In the genomic region with DNA sequence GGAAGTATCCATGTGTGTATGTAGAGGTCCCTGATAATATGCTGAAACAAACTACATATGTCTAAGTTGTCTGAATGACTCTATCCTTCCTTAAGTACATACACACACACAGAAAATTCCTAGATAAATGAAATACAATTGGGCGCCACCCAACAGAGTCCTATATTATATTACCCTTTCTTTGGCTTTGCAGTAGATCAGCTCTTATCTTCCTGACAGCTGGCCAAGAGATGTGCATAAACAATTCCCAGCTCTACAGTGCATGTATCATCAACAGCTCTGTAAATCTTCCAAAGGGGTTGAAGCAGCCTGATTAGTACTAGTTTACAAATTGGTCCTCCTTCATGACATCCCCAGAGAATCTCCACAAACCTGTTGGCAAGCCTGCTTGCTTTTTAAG, we compare ENCODE assay signal across 25 cellular contexts. TPM values are rescaled to one million over a fixed set of nuclear protein-coding genes. Genes with fewer than 3 reads are reported as not detected.
A peak's percentile ranks its signal among the peaks of the same experiment; 100 is the strongest.
DNase-seq lines count a peak whose midpoint lies in the region; ATAC-seq, FAIRE-seq and TF ChIP-seq lines count a peak whose summit lies in the region.
"Had no signal": no experiment of that assay in that cellular context is flagged by ENCODE, and none has a peak within 500 bp of the region (broad histone marks: within the 10 kb centered on the region; RNA-seq: fewer than 3 reads in every experiment).

No MANE protein-coding gene starts in this region.

- H3K9ac ChIP-seq in SK-N-SH: no peak overlapping the region

- no peak for FAIRE-seq in GM12892 (lab: Jason Lieb, UNC)
- FAIRE-seq: GM12891, kidney had no signal

- peaks cover 3 to 7% of the 10 kb centered on the region in 2 experiments; a peak in 2 of 4 replicates for H3K4me1 ChIP-seq in SK-N-SH (ENCODE audit: control insufficient read depth in 1 of 2, insufficient read depth in 2 of 2, low read depth in 1 of 2, low read length in 1 of 2)
- H3K4me1 ChIP-seq: breast epithelium, foreskin keratinocyte had no signal

- intact Hi-C loops in dorsolateral prefrontal cortex (cut with DNase I): no loop called here

- H3K27me3 ChIP-seq in SK-N-SH (ENCODE audit: insufficient read depth): no peaks in the 10 kb centered on the region
- no peaks in the 10 kb centered on the region for H3K27me3 ChIP-seq in dorsolateral prefrontal cortex
- H3K27me3 ChIP-seq: breast epithelium, hepatocyte had no signal

- no peak for TF ChIP-seq POLR2A in GM12892 (IDR thresholded peaks at IDR 0.05; ENCODE audit: low read depth, low read length)

- no peak for DNase-seq in SK-N-SH
- peak; percentile 24 for DNase-seq in NCI-H345 (lab: John Stamatoyannopoulos, UW)
- no peak for DNase-seq in dorsolateral prefrontal cortex
- no peak for DNase-seq in GM12892 (ENCODE audit: insufficient read length)
- no peak for DNase-seq in iPS-NIHi11 (ENCODE audit: low spot score)
- no peak for DNase-seq in OCI-M1 (lab: John Stamatoyannopoulos, UW)
- DNase-seq: activated CD4-positive, alpha-beta T cell treated with anti-CD3 and anti-CD28 coated beads for 4 hours; activated CD8-positive, alpha-beta memory T cell treated with anti-CD3 and anti-CD28 coated beads, Interleukin-2, amount 10 ng/mL, durations not matched to agents 7 days and 5 days; C1 segment of cervical spinal cord; dermis blood vessel endothelial cell; foreskin keratinocyte; H9; kidney; stimulated activated CD4-positive, alpha-beta T cell treated with anti-CD3 and anti-CD28 coated beads, Interleukin-4, amount 100 ng/mL, for 4 hours had no signal

- H3K9me3 ChIP-seq in SK-N-SH: no peaks in the 10 kb centered on the region
- H3K9me3 ChIP-seq: breast epithelium had no signal

- no peaks in the 10 kb centered on the region for H3F3A ChIP-seq in SK-N-SH (replicated peaks; ENCODE audit: insufficient read depth)

- WGBS in SK-N-SH (ENCODE audit: low lambda C conversion rate): 89% methylated on average over 1 of the region's 1 CpG

- CTCF ChIA-PET in SK-N-SH (lab: Yijun Ruan, JAX): interaction anchor here (0.8 kb wide), 1 partner anchor 31 kb away, joined by 3 read pairs; no protein-coding TSS in a partner anchor

- H3K4me2 ChIP-seq in SK-N-SH: no peak overlapping the region
- H3K4me2 ChIP-seq: hepatocyte, smooth muscle cell had no signal

- no peak overlapping the region for H3K4me3 ChIP-seq in SK-N-SH (ENCODE audit: low read depth in 2 of 2, low read length in 1 of 2)
- no peak overlapping the region for H3K4me3 ChIP-seq in dorsolateral prefrontal cortex
- H3K4me3 ChIP-seq: breast epithelium, hepatocyte, smooth muscle cell had no signal

- no peak overlapping the region for H2AFZ ChIP-seq in SK-N-SH (ENCODE audit: low read depth)
- H2AFZ ChIP-seq: hepatocyte had no signal

- ATAC-seq in SK-N-SH treated with all-trans-retinoic acid at 6 μM for 48 hours (no peak), HG03135 (IDR thresholded peaks at IDR 0.05; ENCODE audit: unreplicated experiment) (no peak)
- ATAC-seq: activated CD8-positive, alpha-beta memory T cell treated with anti-CD3 and anti-CD28 coated beads, Interleukin-2, amount 10 ng/mL, durations not matched to agents 7 days and 5 days; foreskin keratinocyte; natural killer cell treated with Interleukin-12 subunit alpha and Interleukin-12 subunit beta and Interleukin-15 and Interleukin-18, amount 100 ng/mL, for 72 hours had no signal

- no peak for TF ChIP-seq EP300 in SK-N-SH (IDR thresholded peaks at IDR 0.05; ENCODE audit: borderline replicate concordance in 1 of 2, low read depth in 1 of 2, low read length in 1 of 2)

- TF ChIP-seq CTCF in SK-N-SH (IDR thresholded peaks at IDR 0.05): no peak
- no peak for TF ChIP-seq CTCF in dorsolateral prefrontal cortex (IDR thresholded peaks at IDR 0.05 in 54 of 56, conservative IDR thresholded peaks at IDR 0.05 in 2 of 56; ENCODE audit: low read depth in 1 of 56, partially characterized antibody in 56 of 56)

- no peaks in the 10 kb centered on the region for H3K9me2 ChIP-seq in SK-N-SH

- H4K20me1 ChIP-seq in SK-N-SH (ENCODE audit: insufficient read depth): no peaks in the 10 kb centered on the region

- no peaks in the 10 kb centered on the region for H3K79me2 ChIP-seq in SK-N-SH (ENCODE audit: insufficient read depth)
- H3K79me2 ChIP-seq: hepatocyte had no signal

- H3K27ac ChIP-seq in SK-N-SH (ENCODE audit: low read depth in 2 of 2, low read length in 1 of 2) (no peak overlapping the region), dorsolateral prefrontal cortex (peak overlapping the region in 31 of 59 donors; percentile 3 to 74 (median 39))
- H3K27ac ChIP-seq: breast epithelium, foreskin keratinocyte, hepatocyte, HL-60 had no signal

- POLR2A ChIA-PET in SK-N-SH (lab: Yijun Ruan, JAX): no interaction called here

- TF ChIP-seq RAD21 in SK-N-SH (IDR thresholded peaks at IDR 0.05; ENCODE audit: low read length): no peak

- peaks cover 0 to 11% of the 10 kb centered on the region in 2 experiments for H3K36me3 ChIP-seq in SK-N-SH (replicated peaks in 1 of 2; ENCODE audit: control insufficient read depth in 1 of 2, insufficient read depth in 2 of 2, low read length in 1 of 2)
- H3K36me3 ChIP-seq: breast epithelium had no signal

TF ChIP-seq in SK-N-SH treated with all-trans-retinoic acid at 6 μM for 48 hours, 23 proteins besides CTCF, POLR2A, EP300 and RAD21 (continues in another document):
- TF ChIP-seq ZNF70 (CRISPR knock-in tag; IDR thresholded peaks at IDR 0.05) (no peak), ISL1 (CRISPR knock-in tag; IDR thresholded peaks at IDR 0.05) (peak; percentile 73), SNAI2 (CRISPR knock-in tag; IDR thresholded peaks at IDR 0.05) (no peak), ZFP3 (CRISPR knock-in tag; IDR thresholded peaks at IDR 0.05) (0 out of 2 replicates have a peak, but pooled peaks have one; percentile 18), CSDC2 (CRISPR knock-in tag; IDR thresholded peaks at IDR 0.05) (no peak), PPARA (CRISPR knock-in tag; IDR thresholded peaks at IDR 0.05; ENCODE audit: borderline replicate concordance) (no peak), GLIS3 (CRISPR knock-in tag; IDR thresholded peaks at IDR 0.05) (no peak), BACH2 (CRISPR knock-in tag; IDR thresholded peaks at IDR 0.05; ENCODE audit: borderline replicate concordance) (no peak), ZNF8 (CRISPR knock-in tag; IDR thresholded peaks at IDR 0.05) (no peak), ESRRG (CRISPR knock-in tag; IDR thresholded peaks at IDR 0.05) (no peak)
- TF ChIP-seq, protein P1, sequence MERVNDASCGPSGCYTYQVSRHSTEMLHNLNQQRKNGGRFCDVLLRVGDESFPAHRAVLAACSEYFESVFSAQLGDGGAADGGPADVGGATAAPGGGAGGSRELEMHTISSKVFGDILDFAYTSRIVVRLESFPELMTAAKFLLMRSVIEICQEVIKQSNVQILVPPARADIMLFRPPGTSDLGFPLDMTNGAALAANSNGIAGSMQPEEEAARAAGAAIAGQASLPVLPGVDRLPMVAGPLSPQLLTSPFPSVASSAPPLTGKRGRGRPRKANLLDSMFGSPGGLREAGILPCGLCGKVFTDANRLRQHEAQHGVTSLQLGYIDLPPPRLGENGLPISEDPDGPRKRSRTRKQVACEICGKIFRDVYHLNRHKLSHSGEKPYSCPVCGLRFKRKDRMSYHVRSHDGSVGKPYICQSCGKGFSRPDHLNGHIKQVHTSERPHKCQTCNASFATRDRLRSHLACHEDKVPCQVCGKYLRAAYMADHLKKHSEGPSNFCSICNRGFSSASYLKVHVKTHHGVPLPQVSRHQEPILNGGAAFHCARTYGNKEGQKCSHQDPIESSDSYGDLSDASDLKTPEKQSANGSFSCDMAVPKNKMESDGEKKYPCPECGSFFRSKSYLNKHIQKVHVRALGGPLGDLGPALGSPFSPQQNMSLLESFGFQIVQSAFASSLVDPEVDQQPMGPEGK (CRISPR knock-in tag; IDR thresholded peaks at IDR 0.05; ENCODE audit: borderline replicate concordance): no peak

TF ChIP-seq in SK-N-SH, 30 proteins besides CTCF, POLR2A, EP300 and RAD21 (continues in another document):
- TF ChIP-seq, protein P2, sequence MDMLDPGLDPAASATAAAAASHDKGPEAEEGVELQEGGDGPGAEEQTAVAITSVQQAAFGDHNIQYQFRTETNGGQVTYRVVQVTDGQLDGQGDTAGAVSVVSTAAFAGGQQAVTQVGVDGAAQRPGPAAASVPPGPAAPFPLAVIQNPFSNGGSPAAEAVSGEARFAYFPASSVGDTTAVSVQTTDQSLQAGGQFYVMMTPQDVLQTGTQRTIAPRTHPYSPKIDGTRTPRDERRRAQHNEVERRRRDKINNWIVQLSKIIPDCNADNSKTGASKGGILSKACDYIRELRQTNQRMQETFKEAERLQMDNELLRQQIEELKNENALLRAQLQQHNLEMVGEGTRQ (IDR thresholded peaks at IDR 0.05; ENCODE audit: borderline replicate concordance, low read depth, low read length): no peak

RNA-seq across cellular contexts. Expression of a gene that starts 40.0 kb away (rescaled TPM):
- polyA plus RNA-seq in SK-N-SH (2012; rRNA removed): 8.5 and 13.7 TPM in 2 replicates
- polyA plus RNA-seq in SK-N-SH (2012; cell fraction: cytosol; rRNA removed): 11.2 and 12.1 TPM in 2 replicates
- 5.4 and 9.9 TPM in 2 replicates for polyA plus RNA-seq in SK-N-SH (2012; cell fraction: nucleus; rRNA removed)
- total RNA-seq in dorsolateral prefrontal cortex: 100 to 1,000 TPM; 214 to 579 (median 329) TPM
- polyA plus RNA-seq in GM12892 (2012; ENCODE audit: missing spikeins): 1.3 TPM

RNA-seq across cellular contexts. Expression of a gene that starts 50.9 kb away (rescaled TPM):
- polyA plus RNA-seq in SK-N-SH (2012; rRNA removed): 0.07 TPM in 1 of 2 replicates, not detected in the other
- polyA plus RNA-seq in SK-N-SH (2012; cell fraction: cytosol; rRNA removed): 0.03 and 0.04 TPM in 2 replicates
- 0.06 and 0.63 TPM in 2 replicates for polyA plus RNA-seq in SK-N-SH (2012; cell fraction: nucleus; rRNA removed)
- 10 to 100 TPM in 14 of 120 experiments, 1 to 10 TPM in 106; 1.9 to 14.4 (median 6.7) TPM for total RNA-seq in dorsolateral prefrontal cortex
- polyA plus RNA-seq in GM12892 (2012; ENCODE audit: missing spikeins): not detected
- total RNA-seq: activated CD8-positive, alpha-beta memory T cell treated with anti-CD3 and anti-CD28 coated beads, Interleukin-2, amount 10 ng/mL, durations not matched to agents 7 days and 5 days; breast epithelium; dermis blood vessel endothelial cell; natural killer cell treated with Interleukin-12 subunit alpha and Interleukin-12 subunit beta and Interleukin-15 and Interleukin-18, amount 100 ng/mL, for 72 hours; smooth muscle cell; subcutaneous adipose tissue; urinary bladder had no signal
- polyA plus RNA-seq: IgD-negative memory B cell, smooth muscle cell had no signal

Comparison
In these comparisons a context has a peak if more than half of its experiments do, and no peak if none do; other contexts are left out.
1. H3K27ac ChIP-seq: peak in dorsolateral prefrontal cortex (31 of 59); none in SK-N-SH (0 of 2).